ENCODE assay signal across 19 cellular contexts in the genomic region with DNA sequence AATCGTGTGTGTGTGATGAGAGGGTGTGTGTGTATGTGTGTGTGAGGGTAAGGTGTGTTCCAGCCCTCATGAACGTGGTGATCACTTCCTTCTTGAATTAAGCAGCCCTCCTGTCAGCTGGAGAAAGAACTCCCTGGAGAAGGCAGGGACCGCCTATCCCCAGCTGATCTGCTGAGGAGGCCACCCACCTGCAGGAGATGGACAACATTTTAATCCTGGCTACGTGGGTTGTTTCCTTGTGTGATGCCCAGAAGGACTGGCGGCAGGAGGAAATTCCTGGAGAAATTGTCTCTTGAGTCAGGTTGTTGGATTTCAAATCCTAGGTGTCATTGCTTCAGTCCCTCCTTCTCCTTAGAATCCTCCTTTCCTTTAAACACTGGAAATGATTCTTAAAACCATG.
DNase-seq lines count a peak whose midpoint lies in the region.
"Had no signal": no experiment of that assay in that cellular context is flagged by ENCODE, and none has a peak within 500 bp of the region (broad histone marks: within the 10 kb centered on the region; RNA-seq: fewer than 3 reads in every experiment).

No MANE protein-coding gene starts in this region.

- H2BK120ac ChIP-seq in neuronal stem cell (ENCODE audit: low read depth, low read length) = no peak overlapping the region

- H2BK15ac ChIP-seq in neuronal stem cell (ENCODE audit: low read length) = no peak overlapping the region

- H2AFZ ChIP-seq in neuronal stem cell (ENCODE audit: low read length) (no peak overlapping the region), Karpas-422 (ENCODE audit: low read length) (no peak overlapping the region)

- H3K9ac ChIP-seq in neuronal stem cell (ENCODE audit: low read depth, low read length, poor library complexity) (peak overlapping the region; percentile 31), Karpas-422 (ENCODE audit: low read length) (no peak overlapping the region)
- H3K9ac ChIP-seq: BLaER1 treated with 17β-estradiol and CSF1 and Interleukin-3, amounts not matched to agents 10 nM and 100 nM had no signal

- H3K79me2 ChIP-seq in Karpas-422 (ENCODE audit: low read length) = no peaks in the 10 kb centered on the region

- no peak overlapping the region for H2AK5ac ChIP-seq in neuronal stem cell (ENCODE audit: low read depth, low read length)

- no peak overlapping the region for H4K8ac ChIP-seq in neuronal stem cell (ENCODE audit: low read depth, low read length)

- H4K20me1 ChIP-seq in Karpas-422 (ENCODE audit: insufficient read depth, low read depth, low read length) = no peaks in the 10 kb centered on the region
- H4K20me1 ChIP-seq: BLaER1 treated with 17β-estradiol and CSF1 and Interleukin-3, amounts not matched to agents 10 nM and 100 nM had no signal

- H3K9me2 ChIP-seq in Karpas-422 (replicated peaks; ENCODE audit: insufficient read depth, low read length) = no peaks in the 10 kb centered on the region

- H3K9me3 ChIP-seq in neuronal stem cell (replicated peaks in 1 of 2; ENCODE audit: control insufficient read depth in 2 of 2, insufficient read depth in 1 of 2, low read depth in 1 of 2, low read length in 2 of 2) (no peaks in the 10 kb centered on the region), Karpas-422 (ENCODE audit: low read length) (no peaks in the 10 kb centered on the region)
- H3K9me3 ChIP-seq: A549, Caco-2 had no signal

- no peak overlapping the region for H3K18ac ChIP-seq in neuronal stem cell (ENCODE audit: low read length)

- H3K27ac ChIP-seq in neuronal stem cell (replicated peaks; ENCODE audit: low read length) (no peak overlapping the region), Karpas-422 (ENCODE audit: low read length) (no peak overlapping the region)
- H3K27ac ChIP-seq: 22Rv1; A549; BLaER1 treated with 17β-estradiol and CSF1 and Interleukin-3, amounts not matched to agents 10 nM and 100 nM; C4-2B had no signal

- H3K27me3 ChIP-seq in neuronal stem cell (ENCODE audit: control insufficient read depth in 3 of 3, insufficient read depth in 3 of 3, low read depth in 1 of 3, low read length in 3 of 3) (no peaks in the 10 kb centered on the region), Karpas-422 (ENCODE audit: low read length) (no peaks in the 10 kb centered on the region)
- H3K27me3 ChIP-seq: BLaER1 treated with 17β-estradiol and CSF1 and Interleukin-3, amounts not matched to agents 10 nM and 100 nM had no signal

- 100% methylated on average over 1 of the region's 5 CpGs; no CpG with 5 or more reads in 1 of the 2 donors for WGBS in neuronal stem cell (ENCODE audit: extremely low coverage in 2 of 2, insufficient read length in 2 of 2, insufficient replicate concordance in 1 of 2), 2 donors

- H3K36me3 ChIP-seq in neuronal stem cell (replicated peaks in 1 of 2; ENCODE audit: control insufficient read depth in 2 of 2, insufficient read depth in 2 of 2, low read length in 2 of 2) (no peaks in the 10 kb centered on the region), Karpas-422 (ENCODE audit: insufficient read depth, low read length) (no peaks in the 10 kb centered on the region)
- H3K36me3 ChIP-seq: BLaER1 treated with 17β-estradiol and CSF1 and Interleukin-3, amounts not matched to agents 10 nM and 100 nM had no signal

- H2BK5ac ChIP-seq in neuronal stem cell (ENCODE audit: low read length) = no peak overlapping the region

- no peak overlapping the region for H3K4me3 ChIP-seq in neuronal stem cell (ENCODE audit: low read length in 2 of 2)
- H3K4me3 ChIP-seq in Karpas-422 (ENCODE audit: low read length) = no peak overlapping the region
- H3K4me3 ChIP-seq: A549; BLaER1 treated with 17β-estradiol and CSF1 and Interleukin-3, amounts not matched to agents 10 nM and 100 nM; GM12878 had no signal

- H4K91ac ChIP-seq in neuronal stem cell (ENCODE audit: low read depth, low read length, poor library complexity) = no peak overlapping the region

- H3K14ac ChIP-seq in neuronal stem cell (ENCODE audit: low read length) = no peak overlapping the region

- H3K4me2 ChIP-seq in neuronal stem cell (ENCODE audit: insufficient read depth, low read length, poor library complexity, severe bottlenecking) (no peak overlapping the region), Karpas-422 (ENCODE audit: low read depth, low read length, poor library complexity, severe bottlenecking) (no peak overlapping the region)
- H3K4me2 ChIP-seq: A549; BLaER1 treated with 17β-estradiol and CSF1 and Interleukin-3, amounts not matched to agents 10 nM and 100 nM had no signal

- H3K4ac ChIP-seq in neuronal stem cell (ENCODE audit: low read length) = no peak overlapping the region

- H3K4me1 ChIP-seq in neuronal stem cell (ENCODE audit: control insufficient read depth in 2 of 2, insufficient read depth in 1 of 2, low read depth in 1 of 2, low read length in 2 of 2) = peaks cover 0 to 8% of the 10 kb centered on the region in 2 donors
- no peaks in the 10 kb centered on the region for H3K4me1 ChIP-seq in Karpas-422 (ENCODE audit: low read length)
- H3K4me1 ChIP-seq: A549; BLaER1 treated with 17β-estradiol and CSF1 and Interleukin-3, amounts not matched to agents 10 nM and 100 nM; Caco-2 had no signal

- no peaks in the 10 kb centered on the region for H3K79me1 ChIP-seq in neuronal stem cell (ENCODE audit: low read depth, low read length)

- H2BK12ac ChIP-seq in neuronal stem cell (ENCODE audit: low read length) = no peak overlapping the region

- H3K23ac ChIP-seq in neuronal stem cell (ENCODE audit: low read depth, low read length, poor library complexity) = no peak overlapping the region

- DNase-seq in HT1080 (ENCODE audit: low read depth) (peak; percentile 11), kidney tubule cell (ENCODE audit: low spot score) (peak; percentile 7), neuronal stem cell (ENCODE audit: low spot score) (no peak), Karpas-422 (no peak), NCI-H1417 treated with DMSO at 0.1 percent for 48 hours (lab: John Stamatoyannopoulos, UW) (no peak)
- DNase-seq: AML-193; Caco-2; Calu3; CD4-positive, alpha-beta T cell; CD8-positive, alpha-beta T cell; DMS79; DND-41; EL; GDM1 had no signal

Comparison
In these comparisons a context has a peak if more than half of its experiments do, and no peak if none do; other contexts are left out.
1. DNase-seq: peak in HT1080 (single experiment) and kidney tubule cell (single experiment); none in neuronal stem cell (single experiment), Karpas-422 (single experiment) and NCI-H1417 treated with DMSO at 0.1 percent for 48 hours (single experiment).